28 cellular contexts compared by ENCODE assay signal in the genomic region with DNA sequence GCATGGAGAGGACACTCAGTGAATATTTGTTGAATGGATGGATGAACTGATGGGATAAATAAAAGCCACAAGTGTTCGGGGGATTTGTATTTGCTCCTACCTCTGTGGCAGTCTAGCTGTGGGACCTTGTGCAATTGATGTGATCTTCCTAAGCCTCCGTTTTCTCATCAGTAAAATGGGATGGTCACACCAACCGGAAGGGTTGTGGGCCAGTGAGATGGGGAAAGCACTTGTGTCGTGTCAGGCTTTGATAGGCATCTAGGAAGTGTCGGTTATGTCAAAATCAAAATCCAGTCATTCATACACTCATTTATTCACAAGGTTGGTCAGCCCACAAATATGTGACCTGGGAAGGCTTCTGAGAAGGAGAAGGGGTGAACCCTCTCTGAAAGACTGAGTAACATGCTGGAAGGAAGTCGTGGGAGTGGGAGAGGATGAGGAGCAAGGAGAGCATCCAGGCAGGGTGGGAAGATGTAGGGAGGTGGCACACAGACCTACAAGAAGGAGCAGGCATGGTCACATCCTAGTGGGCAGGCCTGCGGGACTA. TPM values are rescaled to one million over a fixed set of nuclear protein-coding genes. Genes with fewer than 3 reads are reported as not detected.
A peak's percentile ranks its signal among the peaks of the same experiment; 100 is the strongest.
DNase-seq lines count a peak whose midpoint lies in the region; ATAC-seq, FAIRE-seq and TF ChIP-seq lines count a peak whose summit lies in the region.
"Had no signal": no experiment of that assay in that cellular context is flagged by ENCODE, and none has a peak within 500 bp of the region (broad histone marks: within the 10 kb centered on the region; RNA-seq: fewer than 3 reads in every experiment).

No MANE protein-coding gene starts in this region.

- TF ChIP-seq CTCF in DOHH2 (IDR thresholded peaks at IDR 0.05; ENCODE audit: low read depth, low read length, poor library complexity, severe bottlenecking), result no peak
- TF ChIP-seq CTCF in astrocyte (IDR thresholded peaks at IDR 0.05; ENCODE audit: insufficient read depth, low read depth, low read length), result no peak

- H3K27me3 Mint-ChIP-seq in astrocyte (ENCODE audit: low read depth, unreplicated experiment), result peaks cover 17% of the 10 kb centered on the region
- H3K27me3 Mint-ChIP-seq in CD8-positive, alpha-beta memory T cell, result peaks cover 14 to 33% of the 10 kb centered on the region in 2 donors

- H3K4me1 ChIP-seq in DOHH2 (ENCODE audit: control insufficient read depth, low read length) (peaks cover 82% of the 10 kb centered on the region), astrocyte (ENCODE audit: insufficient read depth, low read length) (peaks cover 43% of the 10 kb centered on the region)
- no peaks in the 10 kb centered on the region for H3K4me1 ChIP-seq in CD8-positive, alpha-beta memory T cell (ENCODE audit: insufficient read depth, low read length)
- H3K4me1 ChIP-seq: Peyer's patch had no signal

- H3K36me3 ChIP-seq in DOHH2 (ENCODE audit: control insufficient read depth, low read length) (peaks cover 3% of the 10 kb centered on the region), astrocyte (ENCODE audit: insufficient read depth, low read length) (no peaks in the 10 kb centered on the region)
- H3K36me3 ChIP-seq in CD8-positive, alpha-beta memory T cell (ENCODE audit: insufficient read depth, low read length), result no peaks in the 10 kb centered on the region
- H3K36me3 ChIP-seq: left lung, Peyer's patch had no signal

- FAIRE-seq in HTR-8/SVneo (lab: Jason Lieb, UNC) (no peak), astrocyte (lab: Jason Lieb, UNC) (peak; percentile 58)

- H3K4me2 ChIP-seq in DOHH2 (ENCODE audit: low read length) (peak overlapping the region; percentile 57), astrocyte (ENCODE audit: low read length) (peak overlapping the region; percentile 66)
- H3K4me2 ChIP-seq: SK-N-SH had no signal

- peaks cover 2% of the 10 kb centered on the region for H3K36me3 Mint-ChIP-seq in astrocyte (ENCODE audit: low read depth, unreplicated experiment)
- no peaks in the 10 kb centered on the region for H3K36me3 Mint-ChIP-seq in CD8-positive, alpha-beta memory T cell
- H3K36me3 Mint-ChIP-seq: activated naive CD4-positive, alpha-beta T cell treated with anti-CD3 and anti-CD28 coated beads, Interleukin-2, amount 50 U/mL, for 24 hours; CD8-positive, alpha-beta T cell had no signal

- H4K20me1 ChIP-seq in DOHH2 (ENCODE audit: control insufficient read depth, insufficient read depth, low read depth, low read length) (no peaks in the 10 kb centered on the region), astrocyte (ENCODE audit: insufficient read depth, low read length) (no peaks in the 10 kb centered on the region)

- H3K4me1 Mint-ChIP-seq in astrocyte (ENCODE audit: low read depth, unreplicated experiment), result peaks cover 33% of the 10 kb centered on the region
- peaks cover 3 to 6% (median 6%) of the 10 kb centered on the region in 3 donors for H3K4me1 Mint-ChIP-seq in CD8-positive, alpha-beta memory T cell
- H3K4me1 Mint-ChIP-seq: activated naive CD4-positive, alpha-beta T cell treated with anti-CD3 and anti-CD28 coated beads, Interleukin-2, amount 50 U/mL, for 24 hours had no signal

- CTCF ChIA-PET in CD8-positive, alpha-beta memory T cell (lab: Charles Lee), result no interaction called here

- peak overlapping the region; percentile 63 for H3K9ac ChIP-seq in astrocyte (ENCODE audit: low read length)
- H3K9ac ChIP-seq: SK-N-SH had no signal

- H3K27me3 ChIP-seq in DOHH2 (ENCODE audit: control insufficient read depth, low read length) (no peaks in the 10 kb centered on the region; the same call in 1 of the 2 replicates), astrocyte (ENCODE audit: insufficient read depth, low read length) (peaks cover 4% of the 10 kb centered on the region)
- H3K27me3 ChIP-seq in CD8-positive, alpha-beta memory T cell (ENCODE audit: insufficient read depth, low read length, poor library complexity, severe bottlenecking), result no peaks in the 10 kb centered on the region
- H3K27me3 ChIP-seq: Peyer's patch had no signal

- ATAC-seq in HG03045 (IDR thresholded peaks at IDR 0.05; ENCODE audit: unreplicated experiment) (no peak), GM21381 (IDR thresholded peaks at IDR 0.05; ENCODE audit: unreplicated experiment) (no peak), Right ventricle myocardium inferior (no peak)
- ATAC-seq: CD8-positive, alpha-beta T cell; left lung had no signal

- H3K9me3 ChIP-seq in DOHH2 (ENCODE audit: control insufficient read depth, insufficient read depth, low read length) (peaks cover 7% of the 10 kb centered on the region), astrocyte (ENCODE audit: insufficient read depth, low read depth, low read length) (peaks cover 3% of the 10 kb centered on the region)
- H3K9me3 ChIP-seq in CD8-positive, alpha-beta memory T cell (ENCODE audit: low read length), result peaks cover under 1% of the 10 kb centered on the region
- H3K9me3 ChIP-seq: SK-N-SH had no signal

- H3K79me2 ChIP-seq in DOHH2 (ENCODE audit: control insufficient read depth, low read length) (0 out of 2 replicates have a peak, but pooled peaks cover under 1% of the 10 kb centered on the region), astrocyte (ENCODE audit: insufficient read depth, low read length) (no peaks in the 10 kb centered on the region)

- no peak overlapping the region for H2AFZ ChIP-seq in astrocyte (ENCODE audit: low read depth, low read length)

- intact Hi-C loops in Right ventricle myocardium inferior (cut with DNase I), result no loop called here

- peak overlapping the region; percentile 79 for H3K27ac ChIP-seq in DOHH2 (ENCODE audit: low read depth, low read length)
- H3K27ac ChIP-seq in astrocyte (ENCODE audit: low read depth, low read length), result peak overlapping the region; percentile 88
- no peak overlapping the region for H3K27ac ChIP-seq in CD8-positive, alpha-beta memory T cell (ENCODE audit: low read depth, low read length)
- H3K27ac ChIP-seq: coronary artery, left lung, Peyer's patch had no signal

- H3K4me3 Mint-ChIP-seq in astrocyte (ENCODE audit: unreplicated experiment), result no peak overlapping the region
- no peak overlapping the region for H3K4me3 Mint-ChIP-seq in CD8-positive, alpha-beta memory T cell
- H3K4me3 Mint-ChIP-seq: activated naive CD4-positive, alpha-beta T cell treated with anti-CD3 and anti-CD28 coated beads, Interleukin-2, amount 50 U/mL, for 24 hours; CD8-positive, alpha-beta T cell; nephron had no signal

- no peak overlapping the region for H3K27ac Mint-ChIP-seq in astrocyte (ENCODE audit: unreplicated experiment)
- no peak overlapping the region for H3K27ac Mint-ChIP-seq in CD8-positive, alpha-beta memory T cell
- H3K27ac Mint-ChIP-seq: activated naive CD4-positive, alpha-beta T cell treated with anti-CD3 and anti-CD28 coated beads, Interleukin-2, amount 50 U/mL, for 24 hours; CD8-positive, alpha-beta T cell; nephron had no signal

- peak overlapping the region; percentile 56 for H3K4me3 ChIP-seq in DOHH2 (ENCODE audit: low read length)
- no peak overlapping the region for H3K4me3 ChIP-seq in astrocyte (ENCODE audit: insufficient read depth, low read depth, low read length)
- H3K4me3 ChIP-seq in CD8-positive, alpha-beta memory T cell (ENCODE audit: low read length), result no peak overlapping the region
- H3K4me3 ChIP-seq: coronary artery, left lung, Peyer's patch, skin epidermis had no signal

- POLR2A ChIA-PET in CD8-positive, alpha-beta memory T cell (lab: Charles Lee), result no interaction called here

- no peaks in the 10 kb centered on the region for H3K9me2 ChIP-seq in DOHH2 (replicated peaks; ENCODE audit: control insufficient read depth, low read length)
- H3K9me2 ChIP-seq: SK-N-SH had no signal

- peaks cover 5% of the 10 kb centered on the region for H3K9me3 Mint-ChIP-seq in astrocyte (ENCODE audit: unreplicated experiment)
- peaks cover 3 to 8% (median 7%) of the 10 kb centered on the region in 5 donors for H3K9me3 Mint-ChIP-seq in CD8-positive, alpha-beta memory T cell
- H3K9me3 Mint-ChIP-seq: activated naive CD4-positive, alpha-beta T cell treated with anti-CD3 and anti-CD28 coated beads, Interleukin-2, amount 50 U/mL, for 24 hours had no signal

- DNase-seq in HTR-8/SVneo (ENCODE audit: insufficient read length, low spot score), result peak; percentile 29
- DNase-seq in astrocyte (ENCODE audit: low read depth), result peak; percentile 48
- peak; percentile 75 for DNase-seq in kidney tubule cell (ENCODE audit: low spot score)
- DNase-seq in Right ventricle myocardium inferior (ENCODE audit: missing footprints), result no peak
- no peak for DNase-seq in CD8-positive, alpha-beta memory T cell
- DNase-seq: CD8-positive, alpha-beta T cell; DND-41; KG1; left lung; NCI-H1092; NCI-H2081; NK-92 treated with Interleukin-12 subunit alpha and Interleukin-12 subunit beta, amount 100 ng/mL, for 24 hours; Peyer's patch; SK-N-SH; stimulated activated CD4-positive, alpha-beta T cell treated with anti-CD3 and anti-CD28 coated beads, Interleukin-2, amount 100 ng/mL, for 24 hours; stimulated activated naive CD4-positive, alpha-beta T cell; T1000 had no signal

- H3F3A ChIP-seq in DOHH2 (ENCODE audit: control insufficient read depth, insufficient read depth), result peaks cover 22% of the 10 kb centered on the region

RNA-seq across cellular contexts. Expression of gene SERPINA9, which starts 7.8 kb away (rescaled TPM):
- total RNA-seq in astrocyte (0.22 TPM in 1 of 2 replicates, not detected in the other), Right ventricle myocardium inferior (not detected)
- total RNA-seq in CD8-positive, alpha-beta memory T cell, result not detected
- polyA plus RNA-seq in CD8-positive, alpha-beta memory T cell, result not detected
- total RNA-seq: activated CD8-positive, alpha-beta memory T cell treated with anti-CD3 and anti-CD28 coated beads for 36 hours; CD8-positive, alpha-beta T cell; fibroblast of lung; left lung; NCI-H460; posterior vena cava had no signal
- polyA plus RNA-seq: fibroblast of lung, SK-N-SH had no signal

RNA-seq across cellular contexts. Expression of gene SERPINA12, which starts 25.5 kb away (rescaled TPM):
- total RNA-seq in astrocyte, result not detected in 2 replicates
- not detected for total RNA-seq in Right ventricle myocardium inferior
- not detected for total RNA-seq in CD8-positive, alpha-beta memory T cell
- not detected for polyA plus RNA-seq in CD8-positive, alpha-beta memory T cell
- total RNA-seq: activated CD8-positive, alpha-beta memory T cell treated with anti-CD3 and anti-CD28 coated beads for 36 hours; CD8-positive, alpha-beta T cell; fibroblast of lung; left lung; NCI-H460; Peyer's patch; posterior vena cava had no signal
- polyA plus RNA-seq: fibroblast of lung, SK-N-SH had no signal

RNA-seq across cellular contexts. Expression of gene SERPINA11, which starts 31.2 kb away (rescaled TPM):
- total RNA-seq in astrocyte, result 0.14 TPM in 1 of 2 replicates, not detected in the other
- not detected for total RNA-seq in Right ventricle myocardium inferior
- not detected for total RNA-seq in CD8-positive, alpha-beta memory T cell
- polyA plus RNA-seq in CD8-positive, alpha-beta memory T cell, result not detected
- total RNA-seq: activated CD8-positive, alpha-beta memory T cell treated with anti-CD3 and anti-CD28 coated beads for 36 hours; CD8-positive, alpha-beta T cell; fibroblast of lung; left lung; NCI-H460; posterior vena cava had no signal
- polyA plus RNA-seq: fibroblast of lung, SK-N-SH had no signal

Comparison
In these comparisons a context has a peak if more than half of its experiments do, and no peak if none do; other contexts are left out.
1. DNase-seq: peak in HTR-8/SVneo (single experiment), astrocyte (single experiment) and kidney tubule cell (single experiment); none in Right ventricle myocardium inferior (single experiment) and CD8-positive, alpha-beta memory T cell (0 of 5).